13 cellular contexts compared by ENCODE assay signal in genomic region chr2:19898592-19899329, GRCh38. TPM values are rescaled to one million over a fixed set of nuclear protein-coding genes. Genes with fewer than 3 reads are reported as not detected.
DNase-seq lines count a peak whose midpoint lies in the region; ATAC-seq, FAIRE-seq and TF ChIP-seq lines count a peak whose summit lies in the region.
"Had no signal": no experiment of that assay in that cellular context is flagged by ENCODE, and none has a peak within 500 bp of the region (broad histone marks: within the 10 kb centered on the region; RNA-seq: fewer than 3 reads in every experiment).

No MANE protein-coding gene starts in this region.

- H3K27me3 ChIP-seq in Karpas-422 (ENCODE audit: low read length) (no peaks in the 10 kb centered on the region), astrocyte (ENCODE audit: insufficient read depth, low read length) (no peaks in the 10 kb centered on the region), psoas muscle (ENCODE audit: insufficient read depth in 3 of 3, low read length in 2 of 3) (no peaks in the 10 kb centered on the region), esophagus squamous epithelium (no peaks in the 10 kb centered on the region)
- H3K27me3 ChIP-seq: ovary had no signal

- H2AFZ ChIP-seq in Karpas-422 (ENCODE audit: low read length) (no peak overlapping the region), astrocyte (ENCODE audit: low read depth, low read length) (no peak overlapping the region)

- no peak for FAIRE-seq in astrocyte (lab: Jason Lieb, UNC)
- FAIRE-seq: keratinocyte had no signal

- H3K27ac ChIP-seq in Karpas-422 (ENCODE audit: low read length) (no peak overlapping the region), astrocyte (ENCODE audit: low read depth, low read length) (no peak overlapping the region), psoas muscle (no peak overlapping the region), esophagus squamous epithelium (no peak overlapping the region)
- H3K27ac ChIP-seq: ovary had no signal

- peak overlapping the region; percentile 13 for H3K27ac Mint-ChIP-seq in activated CD4-positive, alpha-beta T cell treated with anti-CD3 and anti-CD28 coated beads, Interleukin-2, amount 10 ng/mL, durations not matched to agents 7 days and 5 days
- peak overlapping the region; percentile 45 for H3K27ac Mint-ChIP-seq in astrocyte (ENCODE audit: unreplicated experiment)
- H3K27ac Mint-ChIP-seq in stimulated activated naive B cell treated with anti-CD40 and anti-IgM and Interleukin-4, amounts not matched to agents 10 μg/mL and 1 μg/mL and 100 μg/mL, for 72 hours: no peak overlapping the region

- no peaks in the 10 kb centered on the region for H3K9me3 ChIP-seq in Karpas-422 (ENCODE audit: low read length)
- H3K9me3 ChIP-seq in astrocyte (ENCODE audit: insufficient read depth, low read depth, low read length): no peaks in the 10 kb centered on the region
- H3K9me3 ChIP-seq in psoas muscle: no peaks in the 10 kb centered on the region
- H3K9me3 ChIP-seq in esophagus squamous epithelium: no peaks in the 10 kb centered on the region
- H3K9me3 ChIP-seq: ovary had no signal

- H3K9me2 ChIP-seq in Karpas-422 (replicated peaks; ENCODE audit: insufficient read depth, low read length): no peaks in the 10 kb centered on the region

- TF ChIP-seq POLR2A in esophagus squamous epithelium (IDR thresholded peaks at IDR 0.05): no peak

- ATAC-seq in psoas muscle (no peak), GM21447 (IDR thresholded peaks at IDR 0.05; ENCODE audit: unreplicated experiment) (no peak)
- no peak for ATAC-seq in stimulated activated naive B cell treated with anti-CD40 and anti-IgM and Interleukin-4, amounts not matched to agents 10 μg/mL and 1 μg/mL and 100 μg/mL, for 72 hours (replicated peaks)

- POLR2A ChIA-PET in activated CD4-positive, alpha-beta T cell treated with anti-CD3 and anti-CD28 coated beads, Interleukin-2, amount 10 ng/mL, durations not matched to agents 7 days and 5 days (lab: Charles Lee): no interaction called here

- H4K20me1 ChIP-seq in Karpas-422 (ENCODE audit: insufficient read depth, low read depth, low read length) (peaks cover 16% of the 10 kb centered on the region; the same call in 1 of the 2 replicates), astrocyte (ENCODE audit: insufficient read depth, low read length) (peaks cover 32% of the 10 kb centered on the region)

- no peak for TF ChIP-seq CTCF in astrocyte (IDR thresholded peaks at IDR 0.05; ENCODE audit: insufficient read depth, low read depth, low read length)
- TF ChIP-seq CTCF in psoas muscle (IDR thresholded peaks at IDR 0.05): no peak
- TF ChIP-seq CTCF in esophagus squamous epithelium (IDR thresholded peaks at IDR 0.05): no peak

- H3K36me3 ChIP-seq in Karpas-422 (ENCODE audit: insufficient read depth, low read length) (peaks cover 6% of the 10 kb centered on the region; the same call in 1 of the 2 replicates), astrocyte (ENCODE audit: insufficient read depth, low read length) (no peaks in the 10 kb centered on the region), psoas muscle (ENCODE audit: insufficient read depth in 1 of 2, low read depth in 1 of 2) (no peaks in the 10 kb centered on the region), esophagus squamous epithelium (peaks cover 0 to 3% (median 0%) of the 10 kb centered on the region in 3 donors)
- H3K36me3 ChIP-seq: ovary had no signal

- peaks cover 37% of the 10 kb centered on the region for H3K36me3 Mint-ChIP-seq in activated CD4-positive, alpha-beta T cell treated with anti-CD3 and anti-CD28 coated beads, Interleukin-2, amount 10 ng/mL, durations not matched to agents 7 days and 5 days (ENCODE audit: low read depth)
- no peaks in the 10 kb centered on the region for H3K36me3 Mint-ChIP-seq in astrocyte (ENCODE audit: low read depth, unreplicated experiment)
- peaks cover 6 to 20% of the 10 kb centered on the region in 2 donors for H3K36me3 Mint-ChIP-seq in stimulated activated naive B cell treated with anti-CD40 and anti-IgM and Interleukin-4, amounts not matched to agents 10 μg/mL and 1 μg/mL and 100 μg/mL, for 72 hours

- H3K4me2 ChIP-seq in Karpas-422 (ENCODE audit: low read depth, low read length, poor library complexity, severe bottlenecking): peak overlapping the region; percentile 16
- peak overlapping the region; percentile 29 for H3K4me2 ChIP-seq in astrocyte (ENCODE audit: low read length)

- peak overlapping the region; percentile 44 for H3K4me3 Mint-ChIP-seq in activated CD4-positive, alpha-beta T cell treated with anti-CD3 and anti-CD28 coated beads, Interleukin-2, amount 10 ng/mL, durations not matched to agents 7 days and 5 days
- H3K4me3 Mint-ChIP-seq in astrocyte (ENCODE audit: unreplicated experiment): peak overlapping the region; percentile 24
- no peak overlapping the region for H3K4me3 Mint-ChIP-seq in stimulated activated naive B cell treated with anti-CD40 and anti-IgM and Interleukin-4, amounts not matched to agents 10 μg/mL and 1 μg/mL and 100 μg/mL, for 72 hours

- CTCF ChIA-PET in activated CD4-positive, alpha-beta T cell treated with anti-CD3 and anti-CD28 coated beads, Interleukin-2, amount 10 ng/mL, durations not matched to agents 7 days and 5 days (lab: Charles Lee): interaction anchor here (3.2 kb wide), 1 partner anchor 9 kb away, joined by 12 read pairs; no protein-coding TSS in a partner anchor

- no peak for DNase-seq in activated CD4-positive, alpha-beta T cell treated with anti-CD3 and anti-CD28 coated beads, Interleukin-2, amount 10 ng/mL, durations not matched to agents 7 days and 5 days
- no peak for DNase-seq in activated CD4-positive, alpha-beta T cell treated with anti-CD3 and anti-CD28 coated beads for 48 hours
- DNase-seq in Karpas-422: no peak
- no peak for DNase-seq in astrocyte (ENCODE audit: low read depth)
- no peak for DNase-seq in psoas muscle
- DNase-seq in stimulated activated naive B cell treated with anti-CD40 and anti-IgM and Interleukin-4, amounts not matched to agents 10 μg/mL and 1 μg/mL and 100 μg/mL, for 72 hours: no peak
- DNase-seq in esophagus squamous epithelium (lab: John Stamatoyannopoulos, UW): no peak
- DNase-seq: NCI-H187; ovary; stimulated activated CD4-positive, alpha-beta T cell treated with anti-CD3 and anti-CD28 coated beads, Interleukin-2, amount 100 ng/mL, for 24 hours; substantia nigra had no signal

- H3K79me2 ChIP-seq in Karpas-422 (ENCODE audit: low read length) (peaks cover 47% of the 10 kb centered on the region), astrocyte (ENCODE audit: insufficient read depth, low read length) (peaks cover 63% of the 10 kb centered on the region)

- 61 to 72% (median 62%) methylated on average over 7 of the region's 7 CpGs for WGBS in psoas muscle, 3 donors
- WGBS in esophagus squamous epithelium, 2 donors: 78 to 80% methylated on average over 7 of the region's 7 CpGs

- H3K9me3 Mint-ChIP-seq in activated CD4-positive, alpha-beta T cell treated with anti-CD3 and anti-CD28 coated beads, Interleukin-2, amount 10 ng/mL, durations not matched to agents 7 days and 5 days: no peaks in the 10 kb centered on the region
- no peaks in the 10 kb centered on the region for H3K9me3 Mint-ChIP-seq in astrocyte (ENCODE audit: unreplicated experiment)
- H3K9me3 Mint-ChIP-seq in stimulated activated naive B cell treated with anti-CD40 and anti-IgM and Interleukin-4, amounts not matched to agents 10 μg/mL and 1 μg/mL and 100 μg/mL, for 72 hours: no peaks in the 10 kb centered on the region

- H3K4me3 ChIP-seq in Karpas-422 (ENCODE audit: low read length) (no peak overlapping the region), astrocyte (ENCODE audit: insufficient read depth, low read depth, low read length) (no peak overlapping the region), psoas muscle (peak overlapping the region; percentile 16), esophagus squamous epithelium (peak overlapping the region in 1 of 4 donors; percentile 7)
- H3K4me3 ChIP-seq: ovary had no signal

- intact Hi-C loops in psoas muscle (cut with DNase I) (no loop called here), esophagus squamous epithelium (cut with DNase I) (no loop called here)

- no peak overlapping the region for H3K9ac ChIP-seq in Karpas-422 (ENCODE audit: low read length)
- no peak overlapping the region for H3K9ac ChIP-seq in astrocyte (ENCODE audit: low read length)

- H3K27me3 Mint-ChIP-seq in activated CD4-positive, alpha-beta T cell treated with anti-CD3 and anti-CD28 coated beads, Interleukin-2, amount 10 ng/mL, durations not matched to agents 7 days and 5 days: no peaks in the 10 kb centered on the region
- no peaks in the 10 kb centered on the region for H3K27me3 Mint-ChIP-seq in astrocyte (ENCODE audit: low read depth, unreplicated experiment)
- peaks cover 0 to 3% of the 10 kb centered on the region in 2 donors for H3K27me3 Mint-ChIP-seq in stimulated activated naive B cell treated with anti-CD40 and anti-IgM and Interleukin-4, amounts not matched to agents 10 μg/mL and 1 μg/mL and 100 μg/mL, for 72 hours

- peaks cover 43% of the 10 kb centered on the region for H3K4me1 ChIP-seq in Karpas-422 (ENCODE audit: low read length)
- peaks cover 17% of the 10 kb centered on the region for H3K4me1 ChIP-seq in astrocyte (ENCODE audit: insufficient read depth, low read length)
- H3K4me1 ChIP-seq in psoas muscle: peaks cover 47% of the 10 kb centered on the region
- peaks cover 4 to 71% (median 30%) of the 10 kb centered on the region in 3 donors for H3K4me1 ChIP-seq in esophagus squamous epithelium

- peaks cover 59% of the 10 kb centered on the region for H3K4me1 Mint-ChIP-seq in activated CD4-positive, alpha-beta T cell treated with anti-CD3 and anti-CD28 coated beads, Interleukin-2, amount 10 ng/mL, durations not matched to agents 7 days and 5 days
- peaks cover 25% of the 10 kb centered on the region for H3K4me1 Mint-ChIP-seq in astrocyte (ENCODE audit: low read depth, unreplicated experiment)
- peaks cover 19 to 37% of the 10 kb centered on the region in 2 donors for H3K4me1 Mint-ChIP-seq in stimulated activated naive B cell treated with anti-CD40 and anti-IgM and Interleukin-4, amounts not matched to agents 10 μg/mL and 1 μg/mL and 100 μg/mL, for 72 hours

RNA-seq across cellular contexts. Expression of gene TTC32, which starts 3.0 kb away (rescaled TPM):
- total RNA-seq in activated CD4-positive, alpha-beta T cell treated with anti-CD3 and anti-CD28 coated beads, Interleukin-2, amount 10 ng/mL, durations not matched to agents 7 days and 5 days: 10 to 100 TPM; 24.8 to 24.9 TPM
- 16.8 and 17.9 TPM in 2 replicates for total RNA-seq in Karpas-422 (2014; rRNA removed; shearing (Covaris generic); ENCODE audit: low replicate concordance)
- total RNA-seq in astrocyte: 3.9 and 4.2 TPM in 2 replicates
- 10 to 100 TPM in 1 of 4 donors, 1 to 10 TPM in 3; 3.7 to 10.3 (median 6.5) TPM for total RNA-seq in psoas muscle
- 10 to 100 TPM in 1 of 3 donors, 1 to 10 TPM in 2; 4.4 to 22.1 (median 9.6) TPM for polyA plus RNA-seq in psoas muscle
- total RNA-seq in esophagus squamous epithelium: 10 to 100 TPM in 1 of 4 donors, 1 to 10 TPM in 3; 5.2 to 15.8 (median 7.2) TPM

Comparison
In these comparisons a context has a peak if more than half of its experiments do, and no peak if none do; other contexts are left out.
1. H3K4me3 Mint-ChIP-seq: peak in activated CD4-positive, alpha-beta T cell treated with anti-CD3 and anti-CD28 coated beads, Interleukin-2, amount 10 ng/mL, durations not matched to agents 7 days and 5 days (single experiment) and astrocyte (single experiment); none in stimulated activated naive B cell treated with anti-CD40 and anti-IgM and Interleukin-4, amounts not matched to agents 10 μg/mL and 1 μg/mL and 100 μg/mL, for 72 hours (0 of 2).